ENCODE assay signal across 8 cellular contexts in the genomic region with DNA sequence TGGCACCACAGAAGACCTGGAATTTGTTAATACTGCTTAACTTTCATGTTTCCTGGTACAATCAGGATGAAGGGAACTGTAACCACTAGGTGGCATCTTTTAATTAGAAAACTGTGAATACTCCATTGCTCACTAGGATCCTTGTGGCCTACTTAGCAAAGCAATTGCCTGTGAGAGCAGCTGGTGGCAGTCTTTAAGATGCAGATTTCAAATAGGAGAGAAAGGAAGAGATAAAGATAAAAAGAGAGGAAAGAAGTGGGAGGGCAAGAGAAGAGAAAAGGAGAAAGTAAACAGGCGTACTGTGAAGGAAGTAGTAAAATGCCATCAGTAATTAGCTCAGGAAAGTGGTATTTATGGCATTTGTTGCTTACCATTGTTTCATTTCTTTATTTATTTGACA.
DNase-seq lines count a peak whose midpoint lies in the region; ATAC-seq and TF ChIP-seq lines count a peak whose summit lies in the region.

No MANE protein-coding gene starts in this region.

- H3K36me3 Mint-ChIP-seq in CD8-positive, alpha-beta T cell: peaks cover 8% of the 10 kb centered on the region
- peaks cover 29% of the 10 kb centered on the region for H3K36me3 Mint-ChIP-seq in GM23338 (ENCODE audit: low read depth)
- peaks cover 5% of the 10 kb centered on the region for H3K36me3 Mint-ChIP-seq in activated naive CD8-positive, alpha-beta T cell treated with anti-CD3 and anti-CD28 coated beads, Interleukin-2, amount 10 ng/mL, durations not matched to agents 7 days and 5 days

- H3K36me3 ChIP-seq in CD8-positive, alpha-beta T cell (ENCODE audit: insufficient read depth, low read length): no peaks in the 10 kb centered on the region
- H3K36me3 ChIP-seq in GM23338 (ENCODE audit: insufficient read depth): no peaks in the 10 kb centered on the region
- no peaks in the 10 kb centered on the region for H3K36me3 ChIP-seq in left ventricle myocardium inferior

- peaks cover 7% of the 10 kb centered on the region for H3K4me1 Mint-ChIP-seq in CD8-positive, alpha-beta T cell (ENCODE audit: low read depth)
- H3K4me1 Mint-ChIP-seq in GM23338: peaks cover 47% of the 10 kb centered on the region
- H3K4me1 Mint-ChIP-seq in activated naive CD8-positive, alpha-beta T cell treated with anti-CD3 and anti-CD28 coated beads, Interleukin-2, amount 10 ng/mL, durations not matched to agents 7 days and 5 days: peaks cover 2% of the 10 kb centered on the region

- no peak overlapping the region for H2AFZ ChIP-seq in GM23338

- peaks cover 6% of the 10 kb centered on the region for H3K79me2 ChIP-seq in GM23338 (replicated peaks; ENCODE audit: insufficient read depth)

- no peaks in the 10 kb centered on the region for H3K9me2 ChIP-seq in GM23338 (ENCODE audit: insufficient read depth)

- DNase-seq in CD8-positive, alpha-beta T cell: no peak
- DNase-seq in GM23338 (ENCODE audit: low spot score) (peak; percentile 98), NCI-H2227 (lab: John Stamatoyannopoulos, UW; ENCODE audit: unreplicated experiment) (peak; percentile 46), left ventricle myocardium inferior (no peak), putamen (ENCODE audit: low spot score) (peak; percentile 41)
- no peak for DNase-seq in activated naive CD8-positive, alpha-beta T cell treated with anti-CD3 and anti-CD28 coated beads, Interleukin-2, amount 10 ng/mL, durations not matched to agents 7 days and 5 days

- POLR2A ChIA-PET in CD8-positive, alpha-beta T cell (lab: Charles Lee): interaction anchor here (1.0 kb wide), 2 partner anchors 883 to 886 kb away, joined by 4 read pairs; no protein-coding TSS in a partner anchor
- POLR2A ChIA-PET in activated naive CD8-positive, alpha-beta T cell treated with anti-CD3 and anti-CD28 coated beads, Interleukin-2, amount 10 ng/mL, durations not matched to agents 7 days and 5 days (lab: Charles Lee): interaction anchor here (0.7 kb wide), 1 partner anchor 883 kb away, joined by 3 read pairs; no protein-coding TSS in a partner anchor

- H3K9me3 ChIP-seq in CD8-positive, alpha-beta T cell (ENCODE audit: low read length): no peaks in the 10 kb centered on the region
- peaks cover 25% of the 10 kb centered on the region for H3K9me3 ChIP-seq in left ventricle myocardium inferior (replicated peaks)

- H3F3A ChIP-seq in GM23338 (replicated peaks; ENCODE audit: low read depth): no peaks in the 10 kb centered on the region; the same call in 1 of the 2 replicates

- intact Hi-C loops in CD8-positive, alpha-beta T cell (cut with DNase I, micrococcal nuclease): loop anchor here (1.0 to 2.0 kb wide), 3 partner anchors 882 to 911 kb away; no protein-coding TSS in a partner anchor
- intact Hi-C loops in left ventricle myocardium inferior (cut with micrococcal nuclease): no loop called here

- no peak overlapping the region for H3K4me3 ChIP-seq in CD8-positive, alpha-beta T cell (ENCODE audit: low read depth, low read length)
- H3K4me3 ChIP-seq in GM23338 (no peak overlapping the region), left ventricle myocardium inferior (no peak overlapping the region)

- H3K27ac ChIP-seq in CD8-positive, alpha-beta T cell (ENCODE audit: low read depth, low read length): no peak overlapping the region
- H3K27ac ChIP-seq in GM23338 (ENCODE audit: low read depth): peak overlapping the region; percentile 88
- peak overlapping the region; percentile 64 for H3K27ac ChIP-seq in left ventricle myocardium inferior (replicated peaks)

- no peak overlapping the region for H3K27ac Mint-ChIP-seq in CD8-positive, alpha-beta T cell
- H3K27ac Mint-ChIP-seq in GM23338: peak overlapping the region; percentile 91
- H3K27ac Mint-ChIP-seq in activated naive CD8-positive, alpha-beta T cell treated with anti-CD3 and anti-CD28 coated beads, Interleukin-2, amount 10 ng/mL, durations not matched to agents 7 days and 5 days: no peak overlapping the region

- H3K27me3 ChIP-seq in CD8-positive, alpha-beta T cell (ENCODE audit: insufficient read depth, low read length): no peaks in the 10 kb centered on the region
- H3K27me3 ChIP-seq in GM23338 (ENCODE audit: insufficient read depth): no peaks in the 10 kb centered on the region
- H3K27me3 ChIP-seq in left ventricle myocardium inferior (ENCODE audit: low read depth): no peaks in the 10 kb centered on the region

- peaks cover 5% of the 10 kb centered on the region for H3K4me1 ChIP-seq in CD8-positive, alpha-beta T cell (ENCODE audit: insufficient read depth, low read length)
- H3K4me1 ChIP-seq in GM23338 (ENCODE audit: insufficient read depth) (peaks cover 48% of the 10 kb centered on the region), left ventricle myocardium inferior (peaks cover 32% of the 10 kb centered on the region)

- H3K27me3 Mint-ChIP-seq in CD8-positive, alpha-beta T cell (ENCODE audit: low read depth): no peaks in the 10 kb centered on the region
- peaks cover 6% of the 10 kb centered on the region for H3K27me3 Mint-ChIP-seq in GM23338 (ENCODE audit: insufficient read depth, low read depth, poor library complexity)
- H3K27me3 Mint-ChIP-seq in activated naive CD8-positive, alpha-beta T cell treated with anti-CD3 and anti-CD28 coated beads, Interleukin-2, amount 10 ng/mL, durations not matched to agents 7 days and 5 days: no peaks in the 10 kb centered on the region

- no peaks in the 10 kb centered on the region for H4K20me1 ChIP-seq in GM23338 (replicated peaks; ENCODE audit: insufficient read depth)

- peaks cover 16% of the 10 kb centered on the region for H3K9me3 Mint-ChIP-seq in CD8-positive, alpha-beta T cell
- H3K9me3 Mint-ChIP-seq in GM23338: peaks cover 27% of the 10 kb centered on the region
- peaks cover 5% of the 10 kb centered on the region for H3K9me3 Mint-ChIP-seq in activated naive CD8-positive, alpha-beta T cell treated with anti-CD3 and anti-CD28 coated beads, Interleukin-2, amount 10 ng/mL, durations not matched to agents 7 days and 5 days

- no peak overlapping the region for H3K4me3 Mint-ChIP-seq in CD8-positive, alpha-beta T cell
- H3K4me3 Mint-ChIP-seq in GM23338: peak overlapping the region; percentile 8; the same call in 2 of the 3 replicates
- H3K4me3 Mint-ChIP-seq in activated naive CD8-positive, alpha-beta T cell treated with anti-CD3 and anti-CD28 coated beads, Interleukin-2, amount 10 ng/mL, durations not matched to agents 7 days and 5 days: no peak overlapping the region

- H3K4me2 ChIP-seq in GM23338: 0 out of 2 replicates have a peak overlapping the region, but pooled peaks have one; percentile 2

- TF ChIP-seq CTCF in CD8-positive, alpha-beta T cell (IDR thresholded peaks at IDR 0.05): peak; percentile 63
- TF ChIP-seq CTCF in GM23338 (conservative IDR thresholded peaks at IDR 0.05; ENCODE audit: low read depth in 2 of 2) (peak; percentile 72 to 84), left ventricle myocardium inferior (IDR thresholded peaks at IDR 0.05; ENCODE audit: borderline replicate concordance) (peak; percentile 75)

- ATAC-seq in CD8-positive, alpha-beta T cell: peak; percentile 57
- ATAC-seq in GM23338: peak; percentile 96
- ATAC-seq in activated naive CD8-positive, alpha-beta T cell treated with anti-CD3 and anti-CD28 coated beads, Interleukin-2, amount 10 ng/mL, durations not matched to agents 7 days and 5 days (ENCODE audit: low read depth): peak; percentile 67
- no peak for ATAC-seq in HG03565 (IDR thresholded peaks at IDR 0.05; ENCODE audit: unreplicated experiment)
- no peak for ATAC-seq in HG03469 (IDR thresholded peaks at IDR 0.05; ENCODE audit: unreplicated experiment)

- CTCF ChIA-PET in CD8-positive, alpha-beta T cell (lab: Charles Lee): interaction anchor here (0.7 to 3.2 kb wide), 21 partner anchors 10 to 948 kb away, joined by 3 to 41 read pairs (median 4); no protein-coding TSS in a partner anchor

TF ChIP-seq in GM23338, 12 proteins besides CTCF, POLR2A, EP300 and RAD21 (continues in another document):
- TF ChIP-seq, protein P1, sequence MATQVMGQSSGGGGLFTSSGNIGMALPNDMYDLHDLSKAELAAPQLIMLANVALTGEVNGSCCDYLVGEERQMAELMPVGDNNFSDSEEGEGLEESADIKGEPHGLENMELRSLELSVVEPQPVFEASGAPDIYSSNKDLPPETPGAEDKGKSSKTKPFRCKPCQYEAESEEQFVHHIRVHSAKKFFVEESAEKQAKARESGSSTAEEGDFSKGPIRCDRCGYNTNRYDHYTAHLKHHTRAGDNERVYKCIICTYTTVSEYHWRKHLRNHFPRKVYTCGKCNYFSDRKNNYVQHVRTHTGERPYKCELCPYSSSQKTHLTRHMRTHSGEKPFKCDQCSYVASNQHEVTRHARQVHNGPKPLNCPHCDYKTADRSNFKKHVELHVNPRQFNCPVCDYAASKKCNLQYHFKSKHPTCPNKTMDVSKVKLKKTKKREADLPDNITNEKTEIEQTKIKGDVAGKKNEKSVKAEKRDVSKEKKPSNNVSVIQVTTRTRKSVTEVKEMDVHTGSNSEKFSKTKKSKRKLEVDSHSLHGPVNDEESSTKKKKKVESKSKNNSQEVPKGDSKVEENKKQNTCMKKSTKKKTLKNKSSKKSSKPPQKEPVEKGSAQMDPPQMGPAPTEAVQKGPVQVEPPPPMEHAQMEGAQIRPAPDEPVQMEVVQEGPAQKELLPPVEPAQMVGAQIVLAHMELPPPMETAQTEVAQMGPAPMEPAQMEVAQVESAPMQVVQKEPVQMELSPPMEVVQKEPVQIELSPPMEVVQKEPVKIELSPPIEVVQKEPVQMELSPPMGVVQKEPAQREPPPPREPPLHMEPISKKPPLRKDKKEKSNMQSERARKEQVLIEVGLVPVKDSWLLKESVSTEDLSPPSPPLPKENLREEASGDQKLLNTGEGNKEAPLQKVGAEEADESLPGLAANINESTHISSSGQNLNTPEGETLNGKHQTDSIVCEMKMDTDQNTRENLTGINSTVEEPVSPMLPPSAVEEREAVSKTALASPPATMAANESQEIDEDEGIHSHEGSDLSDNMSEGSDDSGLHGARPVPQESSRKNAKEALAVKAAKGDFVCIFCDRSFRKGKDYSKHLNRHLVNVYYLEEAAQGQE (IDR thresholded peaks at IDR 0.05; ENCODE audit: unreplicated experiment): no peak
- TF ChIP-seq STAT1 (IDR thresholded peaks at IDR 0.05; ENCODE audit: unreplicated experiment) (no peak), CREB1 (CRISPR knock-in tag; IDR thresholded peaks at IDR 0.05; ENCODE audit: low read depth) (peak; percentile 44; the same call in 1 of the 2 replicates), ZNF114 (CRISPR knock-in tag; IDR thresholded peaks at IDR 0.05) (0 out of 2 replicates have a peak, but pooled peaks have one; percentile 25), NANOG (IDR thresholded peaks at IDR 0.05; ENCODE audit: borderline replicate concordance) (peak; percentile 92)

Comparison
In these comparisons a context has a peak if more than half of its experiments do, and no peak if none do; other contexts are left out.
1. ATAC-seq: peak in CD8-positive, alpha-beta T cell (single experiment), GM23338 (single experiment) and activated naive CD8-positive, alpha-beta T cell treated with anti-CD3 and anti-CD28 coated beads, Interleukin-2, amount 10 ng/mL, durations not matched to agents 7 days and 5 days (single experiment); none in HG03565 (single experiment) and HG03469 (single experiment).
2. DNase-seq: peak in GM23338 (single experiment), NCI-H2227 (single experiment) and putamen (single experiment); none in CD8-positive, alpha-beta T cell (0 of 7), activated naive CD8-positive, alpha-beta T cell treated with anti-CD3 and anti-CD28 coated beads, Interleukin-2, amount 10 ng/mL, durations not matched to agents 7 days and 5 days (single experiment) and left ventricle myocardium inferior (single experiment).
3. Peak in every context shown above with its lines, with median percentiles within 50 percentile points of each other: CTCF ChIP-seq.